Comparison of ENCODE assay signal across 11 cellular contexts in genomic region chr11:86062719-86063118, GRCh38. TPM values are rescaled to one million over a fixed set of nuclear protein-coding genes. Genes with fewer than 3 reads are reported as not detected.
DNase-seq lines count a peak whose midpoint lies in the region; ATAC-seq and TF ChIP-seq lines count a peak whose summit lies in the region.
"Had no signal": no experiment of that assay in that cellular context is flagged by ENCODE, and none has a peak within 500 bp of the region (broad histone marks: within the 10 kb centered on the region; RNA-seq: fewer than 3 reads in every experiment).

No MANE protein-coding gene starts in this region.

- peaks cover 77% of the 10 kb centered on the region for H3K4me1 ChIP-seq in CD4-positive, CD25-positive, alpha-beta regulatory T cell (ENCODE audit: control insufficient read depth, insufficient read depth, low read length, poor library complexity, severe bottlenecking)
- H3K4me1 ChIP-seq in OCI-LY7 (ENCODE audit: insufficient read depth, low read length, poor library complexity, severe bottlenecking) = peaks cover 43% of the 10 kb centered on the region

- peak overlapping the region; percentile 63 to 100 (median 88) for H3K4me3 Mint-ChIP-seq in CD4-positive, CD25-positive, alpha-beta regulatory T cell
- H3K4me3 Mint-ChIP-seq in effector memory CD8-positive, alpha-beta T cell = peak overlapping the region; percentile 99
- H3K4me3 Mint-ChIP-seq in osteocyte (ENCODE audit: unreplicated experiment) = peak overlapping the region; percentile 49

- H3K36me3 Mint-ChIP-seq in CD4-positive, CD25-positive, alpha-beta regulatory T cell = peaks cover 4% of the 10 kb centered on the region
- peaks cover 36% of the 10 kb centered on the region for H3K36me3 Mint-ChIP-seq in effector memory CD8-positive, alpha-beta T cell (ENCODE audit: insufficient read depth)
- H3K36me3 Mint-ChIP-seq in osteocyte (ENCODE audit: unreplicated experiment) = peaks cover 2% of the 10 kb centered on the region

- no peaks in the 10 kb centered on the region for H3K9me2 ChIP-seq in OCI-LY7 (ENCODE audit: insufficient read depth, low read length)

- ATAC-seq in CD4-positive, CD25-positive, alpha-beta regulatory T cell (ENCODE audit: low read depth in 2 of 2) = peak; percentile 56 to 60
- ATAC-seq in effector memory CD8-positive, alpha-beta T cell (replicated peaks) = peak; percentile 68
- ATAC-seq in HG02884 (IDR thresholded peaks at IDR 0.05; ENCODE audit: unreplicated experiment) = no peak

- BruUV-seq in OCI-LY7 (replicated peaks; lab: Mats Ljungman, UMichigan) = no TSS peak

- H3K27ac Mint-ChIP-seq in CD4-positive, CD25-positive, alpha-beta regulatory T cell = peak overlapping the region; percentile 36 to 83 (median 77)
- peak overlapping the region; percentile 98 for H3K27ac Mint-ChIP-seq in effector memory CD8-positive, alpha-beta T cell
- peak overlapping the region; percentile 68 for H3K27ac Mint-ChIP-seq in osteocyte (ENCODE audit: unreplicated experiment)

- H3K9me3 Mint-ChIP-seq in CD4-positive, CD25-positive, alpha-beta regulatory T cell = peaks cover 0 to 2% (median 0%) of the 10 kb centered on the region in 7 donors
- H3K9me3 Mint-ChIP-seq in effector memory CD8-positive, alpha-beta T cell = no peaks in the 10 kb centered on the region
- H3K9me3 Mint-ChIP-seq in osteocyte (ENCODE audit: unreplicated experiment) = no peaks in the 10 kb centered on the region

- H3K9me3 ChIP-seq in CD4-positive, CD25-positive, alpha-beta regulatory T cell (ENCODE audit: control insufficient read depth in 2 of 2, low read length in 2 of 2) = no peaks in the 10 kb centered on the region
- H3K9me3 ChIP-seq in OCI-LY7 (ENCODE audit: low read length) = 0 out of 2 replicates have a peak, but pooled peaks cover 7% of the 10 kb centered on the region

- POLR2A ChIA-PET in OCI-LY7 (lab: Charles Lee) = interaction anchor here (0.9 to 1.0 kb wide), 2 partner anchors 12 to 22 kb away, joined by 3 read pairs; no protein-coding TSS in a partner anchor

- H3K27me3 Mint-ChIP-seq in CD4-positive, CD25-positive, alpha-beta regulatory T cell = peaks cover 5% of the 10 kb centered on the region
- H3K27me3 Mint-ChIP-seq in effector memory CD8-positive, alpha-beta T cell = no peaks in the 10 kb centered on the region
- H3K27me3 Mint-ChIP-seq in osteocyte (ENCODE audit: unreplicated experiment) = no peaks in the 10 kb centered on the region

- CTCF ChIA-PET in OCI-LY7 (lab: Charles Lee; ENCODE audit: unreplicated experiment) = no interaction called here

- H3K4me2 ChIP-seq in OCI-LY7 (ENCODE audit: low read length) = peak overlapping the region; percentile 72

- peaks cover 100% of the 10 kb centered on the region for H3K79me2 ChIP-seq in OCI-LY7 (ENCODE audit: insufficient read depth, low read depth, low read length)

- H3K4me1 Mint-ChIP-seq in CD4-positive, CD25-positive, alpha-beta regulatory T cell = peaks cover 55 to 87% (median 69%) of the 10 kb centered on the region in 4 donors
- H3K4me1 Mint-ChIP-seq in effector memory CD8-positive, alpha-beta T cell (ENCODE audit: low read depth in 2 of 2) = peaks cover 54 to 82% of the 10 kb centered on the region in 2 donors
- peaks cover 80% of the 10 kb centered on the region for H3K4me1 Mint-ChIP-seq in osteocyte (ENCODE audit: unreplicated experiment)

- H3K27me3 ChIP-seq in CD4-positive, CD25-positive, alpha-beta regulatory T cell (ENCODE audit: control insufficient read depth, insufficient read depth, low read length) = no peaks in the 10 kb centered on the region

- no peak for TF ChIP-seq CTCF in OCI-LY7 (conservative IDR thresholded peaks at IDR 0.05; ENCODE audit: low read length)
- TF ChIP-seq CTCF in osteocyte (IDR thresholded peaks at IDR 0.05) = no peak

- no peak overlapping the region for H2AFZ ChIP-seq in OCI-LY7 (ENCODE audit: low read length)

- peaks cover 75% of the 10 kb centered on the region for H4K20me1 ChIP-seq in OCI-LY7 (ENCODE audit: insufficient read depth, low read length)

- peak overlapping the region; percentile 99 for H3K4me3 ChIP-seq in CD4-positive, CD25-positive, alpha-beta regulatory T cell (ENCODE audit: low read depth, low read length)
- peak overlapping the region; percentile 34 for H3K4me3 ChIP-seq in OCI-LY7 (ENCODE audit: low read depth, low read length, poor library complexity, severe bottlenecking)

- peak overlapping the region; percentile 64 for H3K27ac ChIP-seq in CD4-positive, CD25-positive, alpha-beta regulatory T cell (ENCODE audit: insufficient read depth, low read length, poor library complexity, severe bottlenecking)
- H3K27ac ChIP-seq in OCI-LY7 (ENCODE audit: low read depth, low read length, poor library complexity, severe bottlenecking) = peak overlapping the region; percentile 33

- H3K36me3 ChIP-seq in CD4-positive, CD25-positive, alpha-beta regulatory T cell (ENCODE audit: control insufficient read depth, insufficient read depth, low read length) = no peaks in the 10 kb centered on the region
- peaks cover 14% of the 10 kb centered on the region for H3K36me3 ChIP-seq in OCI-LY7 (ENCODE audit: insufficient read depth, low read length)

- DNase-seq in CD4-positive, CD25-positive, alpha-beta regulatory T cell = peak in 1 of 3 donors; percentile 60
- DNase-seq in OCI-LY7 (ENCODE audit: low spot score) (peak; percentile 40), osteocyte (ENCODE audit: extremely low spot score, unreplicated experiment) (no peak), NCI-H82 treated with DMSO at 0.1 percent for 48 hours (lab: John Stamatoyannopoulos, UW; ENCODE audit: unreplicated experiment) (no peak), NCI-H1092 treated with DMSO at 0.1 percent for 48 hours (lab: John Stamatoyannopoulos, UW) (no peak), C1 segment of cervical spinal cord (lab: John Stamatoyannopoulos, UW) (no peak)
- no peak for DNase-seq in effector memory CD8-positive, alpha-beta T cell
- DNase-seq: head of caudate nucleus; NK-92 treated with Interleukin-12 subunit alpha and Interleukin-12 subunit beta, amount 100 ng/mL, for 24 hours; nucleus accumbens had no signal

- intact Hi-C loops in OCI-LY7 (cut with micrococcal nuclease; ENCODE audit: unreplicated experiment) = loop anchor here (10.0 kb wide), 1 partner anchor 438 kb away; the partner anchor contains the start of genes DLG2 and TMEM126B

RNA-seq across cellular contexts. Expression of gene PICALM, which starts 6.2 kb away (rescaled TPM):
- 194 TPM for total RNA-seq in CD4-positive, CD25-positive, alpha-beta regulatory T cell
- 10 to 100 TPM; 19.9 to 25.8 (median 23.2) TPM for polyA plus RNA-seq in CD4-positive, CD25-positive, alpha-beta regulatory T cell
- total RNA-seq in OCI-LY7 (2014; rRNA removed; shearing (Covaris generic)) = 77.9 and 84.3 TPM in 2 replicates
- total RNA-seq in OCI-LY7 (2022) = 108 and 110 TPM in 2 replicates
- 262 and 267 TPM in 2 replicates for total RNA-seq in osteocyte

Comparison
In these comparisons a context has a peak if more than half of its experiments do, and no peak if none do; other contexts are left out.
1. H3K4me3 Mint-ChIP-seq: peak in every context shown above with its lines; median percentile 99 in effector memory CD8-positive, alpha-beta T cell; 88 in CD4-positive, CD25-positive, alpha-beta regulatory T cell; 49 in osteocyte.